17 cellular contexts compared by ENCODE assay signal in genomic region chr2:234409590-234409989, GRCh38.
DNase-seq lines count a peak whose midpoint lies in the region; ATAC-seq, FAIRE-seq and TF ChIP-seq lines count a peak whose summit lies in the region.
"Had no signal": no experiment of that assay in that cellular context is flagged by ENCODE, and none has a peak within 500 bp of the region (broad histone marks: within the 10 kb centered on the region; RNA-seq: fewer than 3 reads in every experiment).

No MANE protein-coding gene starts in this region.

- in situ Hi-C loops in HepG2 (cut with HindIII; ENCODE audit: extremely low pct_ligation_motif_present, low pct_unique_long_range_greater_than_20kb), result no loop called here

- H3K4me3 ChIP-seq in HepG2 (replicated peaks in 1 of 3; ENCODE audit: insufficient read depth in 1 of 3, low read depth in 2 of 3, low read length in 3 of 3) (no peak overlapping the region), right lobe of liver (no peak overlapping the region), adrenal gland (no peak overlapping the region)
- H3K4me3 ChIP-seq: BLaER1 treated with 17β-estradiol and CSF1 and Interleukin-3, amounts not matched to agents 10 nM and 100 nM; GM12878; GM23248; HAP-1 had no signal

- no peaks in the 10 kb centered on the region for H3K36me3 Mint-ChIP-seq in dendritic cell treated with granulocyte-macrophage colony-stimulating factor and Interleukin-4, amounts not matched to agents 40 ng/mL and 50 ng/mL, for 4 days (ENCODE audit: low read depth)
- no peaks in the 10 kb centered on the region for H3K36me3 Mint-ChIP-seq in nephron progenitor cell (ENCODE audit: low read depth)
- H3K36me3 Mint-ChIP-seq: CD4-positive, CD25-positive, alpha-beta regulatory T cell had no signal

- TF ChIP-seq RAD21 in HepG2 (CRISPR knock-in tag; IDR thresholded peaks at IDR 0.05), result no peak

- ATAC-seq in HepG2 (no peak), right lobe of liver (no peak), SK-N-SH treated with all-trans-retinoic acid at 6 μM for 48 hours (no peak)
- ATAC-seq: GM12878 had no signal

- no peaks in the 10 kb centered on the region for H3K79me2 ChIP-seq in HepG2 (ENCODE audit: insufficient read depth, low read length)

- intact Hi-C loops in HepG2 (cut with micrococcal nuclease; ENCODE audit: unreplicated experiment) (no loop called here), right lobe of liver (cut with DNase I) (no loop called here), adrenal gland (cut with DNase I) (no loop called here)
- intact Hi-C loops in dendritic cell treated with granulocyte-macrophage colony-stimulating factor and Interleukin-4, amounts not matched to agents 40 ng/mL and 50 ng/mL, for 4 days (cut with micrococcal nuclease), result no loop called here

- H3K36me3 ChIP-seq in HepG2 (replicated peaks in 1 of 2; ENCODE audit: control insufficient read depth in 1 of 2, insufficient read depth in 2 of 2, low read length in 2 of 2) (no peaks in the 10 kb centered on the region), right lobe of liver (no peaks in the 10 kb centered on the region), adrenal gland (replicated peaks in 1 of 2) (no peaks in the 10 kb centered on the region)
- H3K36me3 ChIP-seq: BLaER1 treated with 17β-estradiol and CSF1 and Interleukin-3, amounts not matched to agents 10 nM and 100 nM; HAP-1 had no signal

- peak overlapping the region; percentile 68 for H3K27ac Mint-ChIP-seq in dendritic cell treated with granulocyte-macrophage colony-stimulating factor and Interleukin-4, amounts not matched to agents 40 ng/mL and 50 ng/mL, for 4 days
- H3K27ac Mint-ChIP-seq in nephron progenitor cell, result peak overlapping the region; percentile 90
- H3K27ac Mint-ChIP-seq: CD4-positive, CD25-positive, alpha-beta regulatory T cell had no signal

- no peak for TF ChIP-seq EP300 in HepG2 (IDR thresholded peaks at IDR 0.05; ENCODE audit: low read depth in 2 of 2, low read length in 2 of 2)
- TF ChIP-seq EP300 in HepG2 (CRISPR knock-in tag; IDR thresholded peaks at IDR 0.05; ENCODE audit: borderline replicate concordance), result no peak

- no peaks in the 10 kb centered on the region for H3K27me3 ChIP-seq in HepG2 (ENCODE audit: control insufficient read depth in 1 of 2, insufficient read depth in 2 of 2, low read length in 2 of 2)
- no peaks in the 10 kb centered on the region for H3K27me3 ChIP-seq in right lobe of liver
- peaks cover 4% of the 10 kb centered on the region for H3K27me3 ChIP-seq in adrenal gland
- H3K27me3 ChIP-seq: BLaER1 treated with 17β-estradiol and CSF1 and Interleukin-3, amounts not matched to agents 10 nM and 100 nM had no signal

- H3K27ac ChIP-seq in HepG2 (ENCODE audit: extremely low read length, insufficient read depth, low read length) (no peak overlapping the region), right lobe of liver (no peak overlapping the region), adrenal gland (no peak overlapping the region)
- H3K27ac ChIP-seq: BLaER1 treated with 17β-estradiol and CSF1 and Interleukin-3, amounts not matched to agents 10 nM and 100 nM; GM23248 had no signal

- peaks cover 21% of the 10 kb centered on the region for H3K4me1 ChIP-seq in HepG2 (ENCODE audit: insufficient read depth, low read length)
- H3K4me1 ChIP-seq in right lobe of liver, result no peaks in the 10 kb centered on the region
- H3K4me1 ChIP-seq in adrenal gland (replicated peaks in 1 of 2), result peaks cover 0 to 4% of the 10 kb centered on the region in 2 donors

- POLR2A ChIA-PET in HepG2 (lab: Yijun Ruan, JAX), result no interaction called here

- H3K9me3 ChIP-seq in HepG2 (ENCODE audit: low read length) (no peaks in the 10 kb centered on the region), right lobe of liver (no peaks in the 10 kb centered on the region), adrenal gland (replicated peaks in 1 of 3) (no peaks in the 10 kb centered on the region)
- H3K9me3 ChIP-seq: HAP-1 had no signal

- TF ChIP-seq POLR2A in HepG2 (IDR thresholded peaks at IDR 0.05; ENCODE audit: insufficient read depth in 1 of 2, low read depth in 2 of 2, low read length in 2 of 2) (no peak), right lobe of liver (IDR thresholded peaks at IDR 0.05) (no peak), adrenal gland (IDR thresholded peaks at IDR 0.05) (no peak)

- peaks cover 29% of the 10 kb centered on the region for H3K4me1 Mint-ChIP-seq in dendritic cell treated with granulocyte-macrophage colony-stimulating factor and Interleukin-4, amounts not matched to agents 40 ng/mL and 50 ng/mL, for 4 days (ENCODE audit: low read depth)
- peaks cover 35% of the 10 kb centered on the region for H3K4me1 Mint-ChIP-seq in nephron progenitor cell

- H3K4me3 Mint-ChIP-seq in dendritic cell treated with granulocyte-macrophage colony-stimulating factor and Interleukin-4, amounts not matched to agents 40 ng/mL and 50 ng/mL, for 4 days, result no peak overlapping the region
- H3K4me3 Mint-ChIP-seq in nephron progenitor cell, result no peak overlapping the region
- H3K4me3 Mint-ChIP-seq: CD4-positive, CD25-positive, alpha-beta regulatory T cell had no signal

- H4K20me1 ChIP-seq in HepG2 (ENCODE audit: insufficient read depth, low read length), result no peaks in the 10 kb centered on the region
- H4K20me1 ChIP-seq: BLaER1 treated with 17β-estradiol and CSF1 and Interleukin-3, amounts not matched to agents 10 nM and 100 nM had no signal

- TF ChIP-seq CTCF in HepG2 (CRISPR knock-in tag; IDR thresholded peaks at IDR 0.05), result no peak
- no peak for TF ChIP-seq CTCF in right lobe of liver (IDR thresholded peaks at IDR 0.05)
- no peak for TF ChIP-seq CTCF in nephron progenitor cell (IDR thresholded peaks at IDR 0.05)
- TF ChIP-seq CTCF in adrenal gland (IDR thresholded peaks at IDR 0.05), result no peak

- CTCF ChIA-PET in HepG2 (lab: Yijun Ruan, JAX; ENCODE audit: low intra/inter-chr PET ratio, low total read pairs), result no interaction called here

- WGBS in HepG2 (ENCODE audit: low lambda C conversion rate), result 62% methylated on average over 8 of the region's 8 CpGs
- 71% methylated on average over 8 of the region's 8 CpGs for WGBS in right lobe of liver (ENCODE audit: insufficient coverage, low coverage, low lambda C conversion rate, missing lambda C conversion rate)
- WGBS in adrenal gland, 4 donors, result 80 to 85% (median 83%) methylated on average over 8 of the region's 8 CpGs

- FAIRE-seq in HepG2 (lab: Jason Lieb, UNC), result no peak
- FAIRE-seq: GM12878 had no signal

- H2AFZ ChIP-seq in HepG2 (ENCODE audit: low read length), result no peak overlapping the region
- H2AFZ ChIP-seq: GM23248 had no signal

- no peak overlapping the region for H3K4me2 ChIP-seq in HepG2 (ENCODE audit: low read depth, low read length)
- H3K4me2 ChIP-seq: BLaER1 treated with 17β-estradiol and CSF1 and Interleukin-3, amounts not matched to agents 10 nM and 100 nM had no signal

- no peak overlapping the region for H3K9ac ChIP-seq in HepG2 (ENCODE audit: insufficient read depth, low read depth, low read length)
- H3K9ac ChIP-seq: BLaER1 treated with 17β-estradiol and CSF1 and Interleukin-3, amounts not matched to agents 10 nM and 100 nM; GM23248 had no signal

- no TSS peak for BruUV-seq in HepG2 (replicated peaks; lab: Mats Ljungman, UMichigan)

- H3K27me3 Mint-ChIP-seq in dendritic cell treated with granulocyte-macrophage colony-stimulating factor and Interleukin-4, amounts not matched to agents 40 ng/mL and 50 ng/mL, for 4 days, result peaks cover 4% of the 10 kb centered on the region
- peaks cover 8% of the 10 kb centered on the region for H3K27me3 Mint-ChIP-seq in nephron progenitor cell (ENCODE audit: low read depth, poor library complexity)
- H3K27me3 Mint-ChIP-seq: CD4-positive, CD25-positive, alpha-beta regulatory T cell had no signal

- peaks cover under 1% of the 10 kb centered on the region for H3K9me3 Mint-ChIP-seq in dendritic cell treated with granulocyte-macrophage colony-stimulating factor and Interleukin-4, amounts not matched to agents 40 ng/mL and 50 ng/mL, for 4 days
- no peaks in the 10 kb centered on the region for H3K9me3 Mint-ChIP-seq in nephron progenitor cell

- no peak for DNase-seq in HepG2 (ENCODE audit: low spot score)
- no peak for DNase-seq in right lobe of liver
- DNase-seq in nephron progenitor cell, result no peak
- DNase-seq in adrenal gland, result no peak
- no peak for DNase-seq in A172 (ENCODE audit: low spot score)
- DNase-seq in NCI-H1417 (lab: John Stamatoyannopoulos, UW), result no peak
- DNase-seq: 8988T; ACHN; Calu3; CD4-positive, CD25-positive, alpha-beta regulatory T cell; DMS 273 treated with DMSO at 0.1 percent for 48 hours; GM23248 had no signal

TF ChIP-seq in HepG2, 621 proteins besides CTCF, POLR2A, EP300 and RAD21 (continues in another document):
- no peak for TF ChIP-seq NR1H2 (CRISPR knock-in tag; IDR thresholded peaks at IDR 0.05; ENCODE audit: borderline replicate concordance, low read depth)
- peak; percentile 40; the same call in 1 of the 2 replicates for TF ChIP-seq NCOR1 (IDR thresholded peaks at IDR 0.05; ENCODE audit: borderline replicate concordance, low read length)
- TF ChIP-seq ZNF7 (CRISPR knock-in tag; IDR thresholded peaks at IDR 0.05), result no peak
- peak; percentile 76 for TF ChIP-seq CEBPB (IDR thresholded peaks at IDR 0.05; ENCODE audit: borderline replicate concordance, low read depth, low read length)
- TF ChIP-seq MAFK (conservative IDR thresholded peaks at IDR 0.05 in 1 of 2, IDR thresholded peaks at IDR 0.05 in 1 of 2; ENCODE audit: low read length in 2 of 2), result no peak

TF ChIP-seq in SK-N-SH treated with all-trans-retinoic acid at 6 μM for 48 hours, 23 proteins besides CTCF, POLR2A, EP300 and RAD21 (continues in another document):
- TF ChIP-seq BACH2 (CRISPR knock-in tag; IDR thresholded peaks at IDR 0.05; ENCODE audit: borderline replicate concordance), result no peak
- TF ChIP-seq PATZ1 (CRISPR knock-in tag; IDR thresholded peaks at IDR 0.05; ENCODE audit: borderline replicate concordance), result no peak
- TF ChIP-seq ZFP30 (CRISPR knock-in tag; IDR thresholded peaks at IDR 0.05), result no peak
